Comparison of ENCODE assay signal across 21 cellular contexts in the genomic region with DNA sequence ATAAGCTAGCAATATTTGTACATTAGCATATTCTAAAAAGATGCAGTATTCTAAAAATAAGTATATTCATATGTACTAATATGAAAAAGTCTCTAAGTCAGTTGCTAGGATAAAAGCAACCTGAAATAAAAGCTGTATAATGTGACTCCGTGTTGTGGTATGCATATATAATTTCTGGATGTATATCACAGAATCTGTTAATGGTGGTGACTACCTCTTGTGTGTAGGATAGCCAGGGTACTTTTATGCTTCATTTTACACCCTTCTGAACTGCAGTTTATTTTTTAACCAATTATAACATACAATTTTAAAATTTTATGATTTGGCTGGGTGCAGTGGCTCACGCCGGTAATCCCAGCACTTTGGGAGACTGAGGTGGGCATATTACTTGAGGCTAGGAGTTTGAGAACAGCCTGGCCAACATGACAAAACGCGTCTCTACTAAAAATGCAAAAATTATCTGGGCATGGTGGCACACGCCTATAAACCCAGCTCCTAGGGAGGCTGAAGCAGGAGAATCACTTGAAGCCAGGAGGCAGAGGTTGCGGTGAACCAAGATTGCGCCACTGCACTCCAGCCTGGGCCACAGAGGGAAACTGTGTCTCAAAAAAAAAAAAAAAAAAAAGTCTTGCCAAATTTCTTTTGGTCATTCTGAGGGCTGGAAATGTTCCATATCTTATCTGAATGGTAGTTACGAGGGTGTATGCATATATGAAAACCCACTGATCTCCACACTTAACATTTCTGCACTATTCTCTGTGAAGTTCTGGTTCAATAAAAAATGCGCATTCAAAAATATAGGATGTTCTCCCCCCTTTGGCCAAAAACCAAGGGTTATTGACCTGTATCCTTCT. TPM values are rescaled to one million over a fixed set of nuclear protein-coding genes. Genes with fewer than 3 reads are reported as not detected.
A peak's percentile ranks its signal among the peaks of the same experiment; 100 is the strongest.
DNase-seq lines count a peak whose midpoint lies in the region; ATAC-seq and TF ChIP-seq lines count a peak whose summit lies in the region.
"Had no signal": no experiment of that assay in that cellular context is flagged by ENCODE, and none has a peak within 500 bp of the region (broad histone marks: within the 10 kb centered on the region; RNA-seq: fewer than 3 reads in every experiment).

No MANE protein-coding gene starts in this region.

- no peaks in the 10 kb centered on the region for H3K27me3 ChIP-seq in hepatocyte
- H3K27me3 ChIP-seq: BLaER1 treated with 17β-estradiol and CSF1 and Interleukin-3, amounts not matched to agents 10 nM and 100 nM had no signal

- H3K36me3 ChIP-seq in hepatocyte (replicated peaks; ENCODE audit: insufficient read depth, low read depth) = no peaks in the 10 kb centered on the region
- H3K36me3 ChIP-seq: BLaER1 treated with 17β-estradiol and CSF1 and Interleukin-3, amounts not matched to agents 10 nM and 100 nM had no signal

- H3K27ac Mint-ChIP-seq in activated naive CD8-positive, alpha-beta T cell treated with anti-CD3 and anti-CD28 coated beads, Interleukin-2, amount 50 U/mL, for 24 hours = no peak overlapping the region
- H3K27ac Mint-ChIP-seq: CD4-positive, alpha-beta memory T cell; T-cell had no signal

- H3K9me2 ChIP-seq in hepatocyte (replicated peaks; ENCODE audit: insufficient read depth) = no peaks in the 10 kb centered on the region

- DNase-seq in NOMO-1 treated with dmso at 0.1 percent for 144 hours (lab: John Stamatoyannopoulos, UW; ENCODE audit: unreplicated experiment) (peak; percentile 11), NOMO-1 treated with DMSO at 0.1 percent for 48 hours (lab: John Stamatoyannopoulos, UW; ENCODE audit: unreplicated experiment) (no peak), OCI-M1 (lab: John Stamatoyannopoulos, UW) (peak; percentile 40), hepatocyte (ENCODE audit: low spot score) (no peak), putamen (ENCODE audit: low spot score) (no peak), NCI-H1436 treated with DMSO at 0.1 percent for 48 hours (lab: John Stamatoyannopoulos, UW) (no peak), NCI-H82 treated with DMSO at 0.1 percent for 48 hours (lab: John Stamatoyannopoulos, UW; ENCODE audit: unreplicated experiment) (no peak)
- no peak for DNase-seq in activated naive CD8-positive, alpha-beta T cell treated with anti-CD3 and anti-CD28 coated beads, Interleukin-2, amount 50 U/mL, for 24 hours
- DNase-seq: 8988T; CD4-positive, alpha-beta memory T cell; DMS153; GOT3; KG1; NCI-H1048; NCI-H1930; NCI-H510A; SHP77 treated with DMSO at 0.1 percent for 48 hours; T-cell had no signal

- peaks cover 8% of the 10 kb centered on the region for H3K4me1 ChIP-seq in hepatocyte (ENCODE audit: insufficient read depth)
- H3K4me1 ChIP-seq: BLaER1 treated with 17β-estradiol and CSF1 and Interleukin-3, amounts not matched to agents 10 nM and 100 nM had no signal

- no peaks in the 10 kb centered on the region for H3K36me3 Mint-ChIP-seq in activated naive CD8-positive, alpha-beta T cell treated with anti-CD3 and anti-CD28 coated beads, Interleukin-2, amount 50 U/mL, for 24 hours (ENCODE audit: low read depth)
- H3K36me3 Mint-ChIP-seq: CD4-positive, alpha-beta memory T cell; T-cell had no signal

- no peak overlapping the region for H3K4me2 ChIP-seq in hepatocyte
- H3K4me2 ChIP-seq: BLaER1 treated with 17β-estradiol and CSF1 and Interleukin-3, amounts not matched to agents 10 nM and 100 nM had no signal

- no peak overlapping the region for H3K4me3 ChIP-seq in hepatocyte
- H3K4me3 ChIP-seq: BLaER1 treated with 17β-estradiol and CSF1 and Interleukin-3, amounts not matched to agents 10 nM and 100 nM; SK-N-MC had no signal

- no peaks in the 10 kb centered on the region for H3K79me2 ChIP-seq in hepatocyte

- ATAC-seq in activated naive CD8-positive, alpha-beta T cell treated with anti-CD3 and anti-CD28 coated beads, Interleukin-2, amount 50 U/mL, for 24 hours = no peak
- ATAC-seq: T-cell had no signal

- no peak overlapping the region for H3K4me3 Mint-ChIP-seq in activated naive CD8-positive, alpha-beta T cell treated with anti-CD3 and anti-CD28 coated beads, Interleukin-2, amount 50 U/mL, for 24 hours
- H3K4me3 Mint-ChIP-seq: CD4-positive, alpha-beta memory T cell; T-cell had no signal

- no peaks in the 10 kb centered on the region for H3K4me1 Mint-ChIP-seq in activated naive CD8-positive, alpha-beta T cell treated with anti-CD3 and anti-CD28 coated beads, Interleukin-2, amount 50 U/mL, for 24 hours
- H3K4me1 Mint-ChIP-seq: CD4-positive, alpha-beta memory T cell; T-cell had no signal

- no peaks in the 10 kb centered on the region for H3K9me3 ChIP-seq in hepatocyte (ENCODE audit: low read depth)
- H3K9me3 ChIP-seq: BLaER1 treated with 17β-estradiol and CSF1 and Interleukin-3, amounts not matched to agents 10 nM and 100 nM had no signal

- H4K20me1 ChIP-seq in hepatocyte (ENCODE audit: insufficient read depth, poor library complexity, severe bottlenecking) = no peaks in the 10 kb centered on the region
- H4K20me1 ChIP-seq: BLaER1 treated with 17β-estradiol and CSF1 and Interleukin-3, amounts not matched to agents 10 nM and 100 nM had no signal

- TF ChIP-seq CTCF in hepatocyte (IDR thresholded peaks at IDR 0.05; ENCODE audit: poor library complexity) = no peak

- H2AFZ ChIP-seq in hepatocyte = no peak overlapping the region

- H3K27ac ChIP-seq in hepatocyte = peak overlapping the region; percentile 45
- H3K27ac ChIP-seq: BLaER1 treated with 17β-estradiol and CSF1 and Interleukin-3, amounts not matched to agents 10 nM and 100 nM; RWPE1; SK-N-MC had no signal

- 94% methylated on average over 8 of the region's 10 CpGs for WGBS in hepatocyte (ENCODE audit: low lambda C conversion rate, missing lambda C conversion rate)

- peaks cover 5% of the 10 kb centered on the region for H3K27me3 Mint-ChIP-seq in activated naive CD8-positive, alpha-beta T cell treated with anti-CD3 and anti-CD28 coated beads, Interleukin-2, amount 50 U/mL, for 24 hours
- H3K27me3 Mint-ChIP-seq: CD4-positive, alpha-beta memory T cell; T-cell had no signal

- no peaks in the 10 kb centered on the region for H3K9me3 Mint-ChIP-seq in activated naive CD8-positive, alpha-beta T cell treated with anti-CD3 and anti-CD28 coated beads, Interleukin-2, amount 50 U/mL, for 24 hours
- H3K9me3 Mint-ChIP-seq: CD4-positive, alpha-beta memory T cell; T-cell had no signal

RNA-seq across cellular contexts. Expression of gene NIPAL4, which starts 13.7 kb away (rescaled TPM):
- 0.17 TPM in 1 of 2 replicates, not detected in the other for total RNA-seq in hepatocyte
- 0.37 and 1.0 TPM in 2 replicates for polyA plus RNA-seq in hepatocyte
- total RNA-seq: CD4-positive, alpha-beta memory T cell had no signal
- polyA plus RNA-seq: CD4-positive, alpha-beta memory T cell had no signal

Comparison
In these comparisons a context has a peak if more than half of its experiments do, and no peak if none do; other contexts are left out.
1. DNase-seq: peak in NOMO-1 treated with dmso at 0.1 percent for 144 hours (single experiment) and OCI-M1 (single experiment); none in NOMO-1 treated with DMSO at 0.1 percent for 48 hours (single experiment), hepatocyte (single experiment), putamen (single experiment), activated naive CD8-positive, alpha-beta T cell treated with anti-CD3 and anti-CD28 coated beads, Interleukin-2, amount 50 U/mL, for 24 hours (single experiment), NCI-H1436 treated with DMSO at 0.1 percent for 48 hours (single experiment) and NCI-H82 treated with DMSO at 0.1 percent for 48 hours (single experiment).